Comparison of ENCODE assay signal across 9 cellular contexts in the genomic region with DNA sequence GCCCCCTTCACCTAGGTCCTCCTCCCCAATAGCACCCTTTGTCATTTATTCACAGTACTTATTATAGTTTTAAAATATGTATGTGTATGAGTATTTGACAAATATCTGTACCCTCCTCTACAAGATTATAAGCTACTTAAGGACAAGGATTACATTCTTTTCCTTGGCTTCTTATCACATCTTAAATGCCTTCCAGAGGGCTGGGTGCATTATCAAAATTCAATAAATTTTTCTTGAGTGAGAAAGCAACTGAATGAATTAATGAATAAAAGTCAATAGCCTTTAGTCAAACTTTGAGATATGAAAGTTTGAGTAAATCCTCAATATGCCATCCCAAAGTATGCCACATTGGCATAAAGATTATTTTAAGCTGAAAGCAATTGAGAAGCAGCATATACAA.
"Had no signal": no experiment of that assay in that cellular context is flagged by ENCODE, and none has a peak within 500 bp of the region (broad histone marks: within the 10 kb centered on the region; RNA-seq: fewer than 3 reads in every experiment).

No MANE protein-coding gene starts in this region.

- H3K4me3 ChIP-seq: GM23338 had no signal

- H3K27ac ChIP-seq: HL-60 had no signal

- FAIRE-seq: H1, H54, HTR-8/SVneo had no signal

- ATAC-seq: GM23338 had no signal

- H3K4me2 ChIP-seq: GM23338 had no signal

- DNase-seq: H9, HCEC 1CT, IMR-90, KBM-7 had no signal

- H2AFZ ChIP-seq: GM23338 had no signal
